In the genomic region with DNA sequence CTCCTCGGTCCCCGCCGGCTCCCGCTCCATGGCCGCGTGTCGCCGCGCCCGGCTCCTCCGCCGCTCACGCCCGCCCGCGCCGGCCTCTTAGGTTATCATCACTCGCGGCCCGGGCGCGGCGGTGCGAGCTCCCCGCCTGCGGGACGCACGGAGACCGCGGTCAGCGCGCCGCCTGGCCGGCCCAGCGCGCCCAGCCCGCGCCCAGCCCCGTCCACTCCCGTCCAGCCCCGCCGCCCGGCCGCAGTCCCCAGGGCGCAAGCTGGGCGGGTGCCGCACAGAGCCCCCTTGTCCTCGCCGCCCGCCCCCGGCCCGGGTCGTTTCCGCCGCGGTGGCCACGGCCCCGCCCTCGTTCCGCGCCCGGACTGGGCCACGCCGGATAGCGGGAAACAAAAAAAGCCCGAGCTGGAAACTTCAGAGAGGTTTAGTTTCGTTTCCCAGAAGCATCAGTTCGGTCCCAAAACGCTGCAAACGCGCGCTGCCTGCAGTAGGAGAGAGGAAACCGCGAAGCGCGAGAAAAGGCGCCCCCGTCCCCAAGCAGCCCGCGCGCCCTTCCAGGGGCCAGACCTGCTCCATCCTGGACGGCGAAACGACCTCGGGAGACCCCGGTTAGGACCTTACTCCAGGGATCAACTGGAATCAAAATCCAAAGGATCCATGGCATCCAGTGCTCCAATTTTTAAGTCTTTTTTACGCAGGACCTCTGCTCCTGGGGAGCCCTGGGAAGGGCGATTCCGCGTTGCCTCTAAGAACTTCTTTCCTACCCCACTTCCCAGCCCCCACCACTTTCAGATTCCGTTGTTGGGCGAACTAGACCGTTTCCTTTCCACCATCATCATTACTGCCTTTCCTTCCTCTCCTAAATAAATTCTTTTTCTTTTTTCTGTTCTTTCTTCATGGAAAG, we compare ENCODE assay signal across 8 cellular contexts. TPM values are rescaled to one million over a fixed set of nuclear protein-coding genes. Genes with fewer than 3 reads are reported as not detected.
DNase-seq lines count a peak whose midpoint lies in the region; ATAC-seq and TF ChIP-seq lines count a peak whose summit lies in the region.

A gene with protein sequence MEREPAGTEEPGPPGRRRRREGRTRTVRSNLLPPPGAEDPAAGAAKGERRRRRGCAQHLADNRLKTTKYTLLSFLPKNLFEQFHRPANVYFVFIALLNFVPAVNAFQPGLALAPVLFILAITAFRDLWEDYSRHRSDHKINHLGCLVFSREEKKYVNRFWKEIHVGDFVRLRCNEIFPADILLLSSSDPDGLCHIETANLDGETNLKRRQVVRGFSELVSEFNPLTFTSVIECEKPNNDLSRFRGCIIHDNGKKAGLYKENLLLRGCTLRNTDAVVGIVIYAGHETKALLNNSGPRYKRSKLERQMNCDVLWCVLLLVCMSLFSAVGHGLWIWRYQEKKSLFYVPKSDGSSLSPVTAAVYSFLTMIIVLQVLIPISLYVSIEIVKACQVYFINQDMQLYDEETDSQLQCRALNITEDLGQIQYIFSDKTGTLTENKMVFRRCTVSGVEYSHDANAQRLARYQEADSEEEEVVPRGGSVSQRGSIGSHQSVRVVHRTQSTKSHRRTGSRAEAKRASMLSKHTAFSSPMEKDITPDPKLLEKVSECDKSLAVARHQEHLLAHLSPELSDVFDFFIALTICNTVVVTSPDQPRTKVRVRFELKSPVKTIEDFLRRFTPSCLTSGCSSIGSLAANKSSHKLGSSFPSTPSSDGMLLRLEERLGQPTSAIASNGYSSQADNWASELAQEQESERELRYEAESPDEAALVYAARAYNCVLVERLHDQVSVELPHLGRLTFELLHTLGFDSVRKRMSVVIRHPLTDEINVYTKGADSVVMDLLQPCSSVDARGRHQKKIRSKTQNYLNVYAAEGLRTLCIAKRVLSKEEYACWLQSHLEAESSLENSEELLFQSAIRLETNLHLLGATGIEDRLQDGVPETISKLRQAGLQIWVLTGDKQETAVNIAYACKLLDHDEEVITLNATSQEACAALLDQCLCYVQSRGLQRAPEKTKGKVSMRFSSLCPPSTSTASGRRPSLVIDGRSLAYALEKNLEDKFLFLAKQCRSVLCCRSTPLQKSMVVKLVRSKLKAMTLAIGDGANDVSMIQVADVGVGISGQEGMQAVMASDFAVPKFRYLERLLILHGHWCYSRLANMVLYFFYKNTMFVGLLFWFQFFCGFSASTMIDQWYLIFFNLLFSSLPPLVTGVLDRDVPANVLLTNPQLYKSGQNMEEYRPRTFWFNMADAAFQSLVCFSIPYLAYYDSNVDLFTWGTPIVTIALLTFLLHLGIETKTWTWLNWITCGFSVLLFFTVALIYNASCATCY (N-terminal part only) (minus strand): TSS at position 261 of the 901 bp plus-strand sequence. CDS start 231 bp downstream, at position 30.

- peak within 1 kb of the TSS; percentile 95 for H3K4me3 Mint-ChIP-seq in CD8-positive, alpha-beta T cell
- H3K4me3 Mint-ChIP-seq in T-cell (peak within 1 kb of the TSS; percentile 96 to 97 (median 97)), Caco-2 (ENCODE audit: unreplicated experiment) (no peak within 1 kb of the TSS)

- no peaks in the 10 kb centered on the region for H3K27me3 ChIP-seq in CD8-positive, alpha-beta T cell (ENCODE audit: insufficient read depth, low read length)
- no peaks in the 10 kb centered on the region for H3K27me3 ChIP-seq in Caco-2 (replicated peaks; ENCODE audit: control insufficient read depth, insufficient read depth, low read length)

- intact Hi-C loops in CD8-positive, alpha-beta T cell (cut with DNase I, micrococcal nuclease), result loop anchor here (2.0 to 5.0 kb wide), 2 partner anchors 81 to 426 kb away; a partner anchor contains a TSS
- intact Hi-C loops in Caco-2 (cut with micrococcal nuclease; ENCODE audit: unreplicated experiment), result no loop called here

- peaks cover 30% of the 10 kb centered on the region for H3K4me1 ChIP-seq in CD8-positive, alpha-beta T cell (ENCODE audit: insufficient read depth, low read length)
- 0 out of 2 replicates have a peak, but pooled peaks cover 4% of the 10 kb centered on the region for H3K4me1 ChIP-seq in Caco-2

- H3K4me3 ChIP-seq in CD8-positive, alpha-beta T cell (ENCODE audit: low read depth, low read length), result peak within 1 kb of the TSS; percentile 90
- H3K4me3 ChIP-seq in Caco-2 (ENCODE audit: low read depth, low read length), result no peak within 1 kb of the TSS

- H3K9me3 Mint-ChIP-seq in CD8-positive, alpha-beta T cell, result no peaks in the 10 kb centered on the region
- H3K9me3 Mint-ChIP-seq in T-cell (no peaks in the 10 kb centered on the region), Caco-2 (ENCODE audit: unreplicated experiment) (peaks cover 14% of the 10 kb centered on the region)

- no peak for ATAC-seq in CD8-positive, alpha-beta T cell
- ATAC-seq in T-cell (replicated peaks in 1 of 4) (peak in 2 of 4 experiments; percentile 1 to 2), left lobe of liver (peak; percentile 36), HG03196 (IDR thresholded peaks at IDR 0.05; ENCODE audit: unreplicated experiment) (no peak)

- CTCF ChIA-PET in CD8-positive, alpha-beta T cell (lab: Charles Lee), result interaction anchor here (0.6 to 2.8 kb wide), 4 partner anchors 16 to 159 kb away, joined by 3 to 11 read pairs (median 9); no protein-coding TSS in a partner anchor
- CTCF ChIA-PET in T-cell (lab: Charles Lee) (interaction anchor here in 1 of 2 donors (1.5 kb wide), 1 partner anchor 51 kb away, joined by 3 read pairs; no protein-coding TSS in a partner anchor), Caco-2 (lab: Charles Lee) (no interaction called here)

- DNase-seq in CD8-positive, alpha-beta T cell, result peak in 4 of 7 experiments; percentile 44 to 63 (median 51)
- DNase-seq in T-cell, result peak in 17 of 34 experiments; percentile 13 to 47 (median 31)
- DNase-seq in central memory CD4-positive, alpha-beta T cell, result peak; percentile 44
- no peak for DNase-seq in left lobe of liver (ENCODE audit: low spot score)
- peak; percentile 30 to 43 (median 33) for DNase-seq in stimulated activated CD4-positive, alpha-beta T cell treated with anti-CD3 and anti-CD28 coated beads, TNF-alpha, amount 100 ng/mL, for 4 hours (ENCODE audit: low read depth in 3 of 3)
- no peak for DNase-seq in hypothalamus (lab: John Stamatoyannopoulos, UW)
- no peak for DNase-seq in Caco-2

- no peaks in the 10 kb centered on the region for H3K9me3 ChIP-seq in CD8-positive, alpha-beta T cell (ENCODE audit: low read length)
- peaks cover 9% of the 10 kb centered on the region; the same call in 1 of the 2 replicates for H3K9me3 ChIP-seq in Caco-2

- no peaks in the 10 kb centered on the region for H3K36me3 ChIP-seq in CD8-positive, alpha-beta T cell (ENCODE audit: insufficient read depth, low read length)
- H3K36me3 ChIP-seq in Caco-2 (ENCODE audit: control insufficient read depth, insufficient read depth, low read length), result no peaks in the 10 kb centered on the region

- H3K36me3 Mint-ChIP-seq in CD8-positive, alpha-beta T cell, result peaks cover 12% of the 10 kb centered on the region
- peaks cover 2% of the 10 kb centered on the region for H3K36me3 Mint-ChIP-seq in T-cell
- peaks cover 7% of the 10 kb centered on the region for H3K36me3 Mint-ChIP-seq in Caco-2 (ENCODE audit: insufficient read depth, unreplicated experiment)

- H3K27me3 Mint-ChIP-seq in CD8-positive, alpha-beta T cell (ENCODE audit: low read depth), result no peaks in the 10 kb centered on the region
- H3K27me3 Mint-ChIP-seq in T-cell (peaks cover 0 to 7% of the 10 kb centered on the region in 2 donors), Caco-2 (ENCODE audit: insufficient read depth, unreplicated experiment) (no peaks in the 10 kb centered on the region)

- POLR2A ChIA-PET in CD8-positive, alpha-beta T cell (lab: Charles Lee), result interaction anchor here (1.1 to 5.4 kb wide), 4 partner anchors 10 to 84 kb away, joined by 3 to 54 read pairs (median 4); no protein-coding TSS in a partner anchor
- POLR2A ChIA-PET in T-cell (lab: Charles Lee), result no interaction called here
- POLR2A ChIA-PET in Caco-2 (lab: Charles Lee), result no interaction called here

- H3K4me1 Mint-ChIP-seq in CD8-positive, alpha-beta T cell (ENCODE audit: low read depth), result peaks cover 37% of the 10 kb centered on the region
- H3K4me1 Mint-ChIP-seq in T-cell (peaks cover 38 to 42% (median 41%) of the 10 kb centered on the region in 3 donors), Caco-2 (ENCODE audit: low read depth, unreplicated experiment) (peaks cover 6% of the 10 kb centered on the region)

- BruUV-seq in Caco-2 (replicated peaks; lab: Mats Ljungman, UMichigan), result no TSS peak

- peak within 1 kb of the TSS; percentile 98 for H3K27ac Mint-ChIP-seq in CD8-positive, alpha-beta T cell
- peak within 1 kb of the TSS; percentile 97 to 100 for H3K27ac Mint-ChIP-seq in T-cell
- no peak within 1 kb of the TSS for H3K27ac Mint-ChIP-seq in Caco-2 (ENCODE audit: unreplicated experiment)

- peak within 1 kb of the TSS; percentile 67 for H3K27ac ChIP-seq in CD8-positive, alpha-beta T cell (ENCODE audit: low read depth, low read length)

- no peak for TF ChIP-seq CTCF in CD8-positive, alpha-beta T cell (IDR thresholded peaks at IDR 0.05)
- no peak for TF ChIP-seq CTCF in Caco-2 (IDR thresholded peaks at IDR 0.05; ENCODE audit: insufficient read depth in 1 of 2, low read depth in 1 of 2, low read length in 1 of 2, severe bottlenecking in 1 of 2, unreplicated experiment in 1 of 2)

RNA-seq across cellular contexts. Expression of the gene that starts here (rescaled TPM):
- 10 to 100 TPM; 17.6 to 18.5 TPM for total RNA-seq in CD8-positive, alpha-beta T cell
- total RNA-seq in T-cell, result 10 to 100 TPM; 37.3 to 65.5 (median 53.4) TPM
- total RNA-seq in left lobe of liver, result 0.50 TPM
- total RNA-seq in Caco-2 (2022), result not detected in 2 replicates

Comparison
In these comparisons a context has a peak if more than half of its experiments do, and no peak if none do; other contexts are left out.
1. RNA of the gene that starts here (total RNA-seq): 37.3 to 65.5 TPM in T-cell and 17.6 to 18.5 TPM in CD8-positive, alpha-beta T cell; 0.50 TPM in left lobe of liver (single experiment) and not detected in Caco-2; every median in the first group is over 10 times any median in the second.
2. Peak in ATAC-seq in left lobe of liver; RNA of the gene not detected or under 1 TPM.
3. DNase-seq: peak in CD8-positive, alpha-beta T cell (4 of 7), central memory CD4-positive, alpha-beta T cell (single experiment) and stimulated activated CD4-positive, alpha-beta T cell treated with anti-CD3 and anti-CD28 coated beads, TNF-alpha, amount 100 ng/mL, for 4 hours (3 of 3); none in left lobe of liver (single experiment), hypothalamus (0 of 51) and Caco-2 (0 of 2).